Comparison of ENCODE assay signal across 1 cellular context in genomic region chr12:108620236-108620879, GRCh38.
TF ChIP-seq lines count a peak whose summit lies in the region.

No MANE protein-coding gene starts in this region.

TF ChIP-seq in HepG2, 621 proteins besides CTCF, POLR2A, EP300 and RAD21 (continued from another document and continues in another):
- TF ChIP-seq, protein P1, sequence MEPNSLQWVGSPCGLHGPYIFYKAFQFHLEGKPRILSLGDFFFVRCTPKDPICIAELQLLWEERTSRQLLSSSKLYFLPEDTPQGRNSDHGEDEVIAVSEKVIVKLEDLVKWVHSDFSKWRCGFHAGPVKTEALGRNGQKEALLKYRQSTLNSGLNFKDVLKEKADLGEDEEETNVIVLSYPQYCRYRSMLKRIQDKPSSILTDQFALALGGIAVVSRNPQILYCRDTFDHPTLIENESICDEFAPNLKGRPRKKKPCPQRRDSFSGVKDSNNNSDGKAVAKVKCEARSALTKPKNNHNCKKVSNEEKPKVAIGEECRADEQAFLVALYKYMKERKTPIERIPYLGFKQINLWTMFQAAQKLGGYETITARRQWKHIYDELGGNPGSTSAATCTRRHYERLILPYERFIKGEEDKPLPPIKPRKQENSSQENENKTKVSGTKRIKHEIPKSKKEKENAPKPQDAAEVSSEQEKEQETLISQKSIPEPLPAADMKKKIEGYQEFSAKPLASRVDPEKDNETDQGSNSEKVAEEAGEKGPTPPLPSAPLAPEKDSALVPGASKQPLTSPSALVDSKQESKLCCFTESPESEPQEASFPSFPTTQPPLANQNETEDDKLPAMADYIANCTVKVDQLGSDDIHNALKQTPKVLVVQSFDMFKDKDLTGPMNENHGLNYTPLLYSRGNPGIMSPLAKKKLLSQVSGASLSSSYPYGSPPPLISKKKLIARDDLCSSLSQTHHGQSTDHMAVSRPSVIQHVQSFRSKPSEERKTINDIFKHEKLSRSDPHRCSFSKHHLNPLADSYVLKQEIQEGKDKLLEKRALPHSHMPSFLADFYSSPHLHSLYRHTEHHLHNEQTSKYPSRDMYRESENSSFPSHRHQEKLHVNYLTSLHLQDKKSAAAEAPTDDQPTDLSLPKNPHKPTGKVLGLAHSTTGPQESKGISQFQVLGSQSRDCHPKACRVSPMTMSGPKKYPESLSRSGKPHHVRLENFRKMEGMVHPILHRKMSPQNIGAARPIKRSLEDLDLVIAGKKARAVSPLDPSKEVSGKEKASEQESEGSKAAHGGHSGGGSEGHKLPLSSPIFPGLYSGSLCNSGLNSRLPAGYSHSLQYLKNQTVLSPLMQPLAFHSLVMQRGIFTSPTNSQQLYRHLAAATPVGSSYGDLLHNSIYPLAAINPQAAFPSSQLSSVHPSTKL (CRISPR knock-in tag; IDR thresholded peaks at IDR 0.05): no peak; the same call in 1 of the 2 replicates
- TF ChIP-seq NR1H2 (CRISPR knock-in tag; IDR thresholded peaks at IDR 0.05; ENCODE audit: borderline replicate concordance, low read depth) (no peak), ZNF274 (CRISPR knock-in tag; IDR thresholded peaks at IDR 0.05) (peak; percentile 35; the same call in 1 of the 2 replicates), NR2F6 (IDR thresholded peaks at IDR 0.05) (0 out of 2 replicates have a peak, but pooled peaks have one; percentile 14), NR2F6 (CRISPR knock-in tag; IDR thresholded peaks at IDR 0.05) (peak; percentile 55), ZSCAN20 (CRISPR knock-in tag; IDR thresholded peaks at IDR 0.05; ENCODE audit: borderline replicate concordance) (no peak), ASH2L (IDR thresholded peaks at IDR 0.05; ENCODE audit: insufficient read length, low read depth, low read length) (peak; percentile 46), ZNF670 (CRISPR knock-in tag; IDR thresholded peaks at IDR 0.05; ENCODE audit: borderline replicate concordance) (no peak), ZSCAN9 (CRISPR knock-in tag; IDR thresholded peaks at IDR 0.05; ENCODE audit: borderline replicate concordance) (no peak), ZNF549 (CRISPR knock-in tag; IDR thresholded peaks at IDR 0.05) (no peak), ZBTB38 (CRISPR knock-in tag; IDR thresholded peaks at IDR 0.05) (no peak), PPARG (CRISPR knock-in tag; conservative IDR thresholded peaks at IDR 0.05) (0 out of 2 replicates have a peak, but pooled peaks have one; percentile 16), ZMYM4 (CRISPR knock-in tag; IDR thresholded peaks at IDR 0.05) (peak; percentile 47; the same call in 1 of the 2 replicates), ZNF720 (CRISPR knock-in tag; IDR thresholded peaks at IDR 0.05) (no peak), ZNF350 (CRISPR knock-in tag; IDR thresholded peaks at IDR 0.05; ENCODE audit: borderline replicate concordance, low read depth) (no peak), NR2C2 (CRISPR knock-in tag; IDR thresholded peaks at IDR 0.05; ENCODE audit: borderline replicate concordance) (peak; percentile 41; the same call in 1 of the 2 replicates), POGK (CRISPR knock-in tag; conservative IDR thresholded peaks at IDR 0.05) (peak; percentile 43; the same call in 1 of the 2 replicates), PAF1 (CRISPR knock-in tag; IDR thresholded peaks at IDR 0.05) (no peak), ZNF83 (CRISPR knock-in tag; IDR thresholded peaks at IDR 0.05; ENCODE audit: borderline replicate concordance) (no peak), ZNF253 (CRISPR knock-in tag; IDR thresholded peaks at IDR 0.05; ENCODE audit: borderline replicate concordance) (no peak), ARID4A (CRISPR knock-in tag; IDR thresholded peaks at IDR 0.05; ENCODE audit: borderline replicate concordance) (no peak; the same call in 1 of the 2 replicates), POLR2AphosphoS5 (IDR thresholded peaks at IDR 0.05; ENCODE audit: low read depth, low read length) (no peak), ZNF460 (CRISPR knock-in tag; IDR thresholded peaks at IDR 0.05; ENCODE audit: borderline replicate concordance) (no peak), TARDBP (CRISPR knock-in tag; IDR thresholded peaks at IDR 0.05) (no peak), KLF15 (CRISPR knock-in tag; IDR thresholded peaks at IDR 0.05; ENCODE audit: borderline replicate concordance) (no peak), ZNF12 (CRISPR knock-in tag; IDR thresholded peaks at IDR 0.05) (0 out of 2 replicates have a peak, but pooled peaks have one; percentile 32), LCORL (IDR thresholded peaks at IDR 0.05) (no peak), LCORL (CRISPR knock-in tag; IDR thresholded peaks at IDR 0.05) (0 out of 2 replicates have a peak, but pooled peaks have one; percentile 25), PATZ1 (CRISPR knock-in tag; IDR thresholded peaks at IDR 0.05) (peak; percentile 20; the same call in 1 of the 2 replicates), HHEX (CRISPR knock-in tag; IDR thresholded peaks at IDR 0.05) (no peak), GTF2F1 (IDR thresholded peaks at IDR 0.05; ENCODE audit: low read length) (no peak), SIN3B (IDR thresholded peaks at IDR 0.05; ENCODE audit: low read length) (no peak), ZNF34 (CRISPR knock-in tag; IDR thresholded peaks at IDR 0.05; ENCODE audit: borderline replicate concordance) (no peak), TMF1 (CRISPR knock-in tag; IDR thresholded peaks at IDR 0.05; ENCODE audit: low read depth) (no peak), SALL1 (CRISPR knock-in tag; IDR thresholded peaks at IDR 0.05) (peak; percentile 27; the same call in 1 of the 2 replicates), TRIM24 (CRISPR knock-in tag; IDR thresholded peaks at IDR 0.05) (no peak), ZNF660 (CRISPR knock-in tag; IDR thresholded peaks at IDR 0.05; ENCODE audit: borderline replicate concordance, low read depth) (no peak), ZNF569 (CRISPR knock-in tag; IDR thresholded peaks at IDR 0.05; ENCODE audit: borderline replicate concordance) (no peak), ZNF160 (CRISPR knock-in tag; IDR thresholded peaks at IDR 0.05) (no peak), SP2 (CRISPR knock-in tag; IDR thresholded peaks at IDR 0.05) (no peak), ZNF556 (CRISPR knock-in tag; IDR thresholded peaks at IDR 0.05; ENCODE audit: borderline replicate concordance) (no peak), SOX13 (IDR thresholded peaks at IDR 0.05) (no peak), SOX13 (CRISPR knock-in tag; conservative IDR thresholded peaks at IDR 0.05 in 1 of 2, IDR thresholded peaks at IDR 0.05 in 1 of 2) (peak in 1 of 2 experiments; percentile 74; a peak in 2 of 4 replicates), ZNF414 (CRISPR knock-in tag; IDR thresholded peaks at IDR 0.05) (no peak), ZNF572 (CRISPR knock-in tag; IDR thresholded peaks at IDR 0.05) (no peak), GABPB1 (CRISPR knock-in tag; IDR thresholded peaks at IDR 0.05) (no peak), ZC3H4 (CRISPR knock-in tag; IDR thresholded peaks at IDR 0.05; ENCODE audit: borderline replicate concordance) (no peak), RBM39 (IDR thresholded peaks at IDR 0.05; ENCODE audit: low read depth, low read length, poor library complexity, severe bottlenecking) (no peak), XRCC5 (optimal IDR thresholded peaks at IDR 0.05; ENCODE audit: low read length) (peak; percentile 42), E2F2 (CRISPR knock-in tag; IDR thresholded peaks at IDR 0.05; ENCODE audit: borderline replicate concordance) (no peak), BCL6 (CRISPR knock-in tag; IDR thresholded peaks at IDR 0.05) (peak; percentile 40; the same call in 1 of the 2 replicates)
- TF ChIP-seq, protein P2, sequence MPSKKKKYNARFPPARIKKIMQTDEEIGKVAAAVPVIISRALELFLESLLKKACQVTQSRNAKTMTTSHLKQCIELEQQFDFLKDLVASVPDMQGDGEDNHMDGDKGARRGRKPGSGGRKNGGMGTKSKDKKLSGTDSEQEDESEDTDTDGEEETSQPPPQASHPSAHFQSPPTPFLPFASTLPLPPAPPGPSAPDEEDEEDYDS (CRISPR knock-in tag; IDR thresholded peaks at IDR 0.05): no peak
- TF ChIP-seq, protein P3, sequence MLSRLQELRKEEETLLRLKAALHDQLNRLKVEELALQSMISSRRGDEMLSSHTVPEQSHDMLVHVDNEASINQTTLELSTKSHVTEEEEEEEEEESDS (CRISPR knock-in tag; IDR thresholded peaks at IDR 0.05; ENCODE audit: borderline replicate concordance): no peak
- TF ChIP-seq, protein P4, sequence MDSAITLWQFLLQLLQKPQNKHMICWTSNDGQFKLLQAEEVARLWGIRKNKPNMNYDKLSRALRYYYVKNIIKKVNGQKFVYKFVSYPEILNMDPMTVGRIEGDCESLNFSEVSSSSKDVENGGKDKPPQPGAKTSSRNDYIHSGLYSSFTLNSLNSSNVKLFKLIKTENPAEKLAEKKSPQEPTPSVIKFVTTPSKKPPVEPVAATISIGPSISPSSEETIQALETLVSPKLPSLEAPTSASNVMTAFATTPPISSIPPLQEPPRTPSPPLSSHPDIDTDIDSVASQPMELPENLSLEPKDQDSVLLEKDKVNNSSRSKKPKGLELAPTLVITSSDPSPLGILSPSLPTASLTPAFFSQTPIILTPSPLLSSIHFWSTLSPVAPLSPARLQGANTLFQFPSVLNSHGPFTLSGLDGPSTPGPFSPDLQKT (CRISPR knock-in tag; IDR thresholded peaks at IDR 0.05; ENCODE audit: borderline replicate concordance): no peak
- TF ChIP-seq, protein P5, sequence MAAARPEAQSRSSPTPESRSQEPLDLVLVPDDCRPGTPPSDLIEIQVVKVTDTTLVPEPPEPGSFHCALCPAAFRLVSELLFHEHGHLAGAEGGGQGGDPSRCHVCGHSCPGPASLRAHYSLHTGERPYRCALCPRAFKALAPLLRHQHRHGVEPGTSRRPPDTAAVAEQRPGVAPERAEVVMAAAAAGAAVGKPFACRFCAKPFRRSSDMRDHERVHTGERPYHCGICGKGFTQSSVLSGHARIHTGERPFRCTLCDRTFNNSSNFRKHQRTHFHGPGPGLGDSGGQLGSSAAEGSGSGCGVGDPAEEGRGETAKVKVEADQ (CRISPR knock-in tag; IDR thresholded peaks at IDR 0.05; ENCODE audit: borderline replicate concordance): no peak
